In genomic region chr15:88906551-88906950, GRCh38 we compare ENCODE assay signal across 20 cellular contexts. TPM values are rescaled to one million over a fixed set of nuclear protein-coding genes. Genes with fewer than 3 reads are reported as not detected.
A peak's percentile ranks its signal among the peaks of the same experiment; 100 is the strongest.
DNase-seq lines count a peak whose midpoint lies in the region; ATAC-seq, FAIRE-seq and TF ChIP-seq lines count a peak whose summit lies in the region.
"Had no signal": no experiment of that assay in that cellular context is flagged by ENCODE, and none has a peak within 500 bp of the region (broad histone marks: within the 10 kb centered on the region; RNA-seq: fewer than 3 reads in every experiment).

No MANE protein-coding gene starts in this region.

- no peak overlapping the region for H2BK5ac ChIP-seq in neuronal stem cell (ENCODE audit: low read length)

- TF ChIP-seq POLR2A in vagina (IDR thresholded peaks at IDR 0.05) = no peak

- DNase-seq in Right ventricle myocardium superior = peak; percentile 17
- DNase-seq in right cardiac atrium = no peak
- no peak for DNase-seq in Panc1 (ENCODE audit: low read depth, low spot score)
- no peak for DNase-seq in neuronal stem cell (ENCODE audit: low spot score)
- DNase-seq in vagina (ENCODE audit: extremely low spot score in 2 of 2) = no peak
- no peak for DNase-seq in foreskin fibroblast
- DNase-seq in pancreas = no peak
- DNase-seq: BE2C; CD8-positive, alpha-beta T cell; DMS53; EL; GOT3; NCI-H1105 treated with DMSO at 0.1 percent for 48 hours; NCI-H1694; NCI-H2081 treated with DMSO at 0.1 percent for 48 hours; NCI-H446 treated with DMSO at 0.1 percent for 48 hours; NCI-H69; SHP77 treated with DMSO at 0.1 percent for 48 hours had no signal

- H3K9me3 ChIP-seq in right cardiac atrium (ENCODE audit: control insufficient read depth, low read length) (no peaks in the 10 kb centered on the region), Panc1 (ENCODE audit: control insufficient read depth, insufficient read depth, low read depth, low read length) (no peaks in the 10 kb centered on the region), neuronal stem cell (replicated peaks in 1 of 2; ENCODE audit: control insufficient read depth in 2 of 2, insufficient read depth in 1 of 2, low read depth in 1 of 2, low read length in 2 of 2) (no peaks in the 10 kb centered on the region), vagina (no peaks in the 10 kb centered on the region), pancreas (no peaks in the 10 kb centered on the region)
- H3K9me3 ChIP-seq: BE2C had no signal

- no peak overlapping the region for H4K91ac ChIP-seq in neuronal stem cell (ENCODE audit: low read depth, low read length, poor library complexity)

- ATAC-seq in Right ventricle myocardium superior (ENCODE audit: poor library complexity) (no peak), right cardiac atrium (no peak), Panc1 (no peak), pancreas (no peak)
- ATAC-seq: CD8-positive, alpha-beta T cell; GM12878; K562 had no signal

- H2BK15ac ChIP-seq in neuronal stem cell (ENCODE audit: low read length) = no peak overlapping the region

- H3K4me3 ChIP-seq in right cardiac atrium (ENCODE audit: low read length) (no peak overlapping the region), Panc1 (ENCODE audit: low read depth in 2 of 2, low read length in 2 of 2) (peak overlapping the region in 1 of 2 experiments; percentile 2; a peak in 2 of 4 replicates), neuronal stem cell (ENCODE audit: low read length in 2 of 2) (no peak overlapping the region), vagina (no peak overlapping the region), foreskin fibroblast (ENCODE audit: low read depth in 1 of 2, low read length in 2 of 2) (no peak overlapping the region), pancreas (no peak overlapping the region)
- H3K4me3 ChIP-seq: GM12878, K562 had no signal

- H3K27me3 ChIP-seq in right cardiac atrium (ENCODE audit: control insufficient read depth, insufficient read depth) (no peaks in the 10 kb centered on the region), Panc1 (ENCODE audit: control insufficient read depth, insufficient read depth, low read length) (no peaks in the 10 kb centered on the region), neuronal stem cell (ENCODE audit: control insufficient read depth in 3 of 3, insufficient read depth in 3 of 3, low read depth in 1 of 3, low read length in 3 of 3) (no peaks in the 10 kb centered on the region), vagina (no peaks in the 10 kb centered on the region), pancreas (no peaks in the 10 kb centered on the region)
- H3K27me3 ChIP-seq: BE2C had no signal

- no peak overlapping the region for H3K9ac ChIP-seq in neuronal stem cell (ENCODE audit: low read depth, low read length, poor library complexity)

- peaks cover 12% of the 10 kb centered on the region for H3K79me1 ChIP-seq in neuronal stem cell (ENCODE audit: low read depth, low read length)

- TF ChIP-seq CTCF in Panc1 (IDR thresholded peaks at IDR 0.05) = no peak
- TF ChIP-seq CTCF in vagina (IDR thresholded peaks at IDR 0.05) = no peak
- TF ChIP-seq CTCF in foreskin fibroblast (IDR thresholded peaks at IDR 0.05; ENCODE audit: low read depth, low read length) = no peak
- TF ChIP-seq CTCF in pancreas (IDR thresholded peaks at IDR 0.05) = no peak

- no peak for FAIRE-seq in pancreas (lab: Jason Lieb, UNC)
- FAIRE-seq: GM12878, K562 had no signal

- H3K27ac ChIP-seq in right cardiac atrium (ENCODE audit: low read length) = no peak overlapping the region
- H3K27ac ChIP-seq in Panc1 (ENCODE audit: low read length) = peak overlapping the region; percentile 97
- H3K27ac ChIP-seq in neuronal stem cell (replicated peaks; ENCODE audit: low read length) = no peak overlapping the region
- H3K27ac ChIP-seq in vagina = peak overlapping the region; percentile 89
- no peak overlapping the region for H3K27ac ChIP-seq in pancreas

- no peak overlapping the region for H2BK120ac ChIP-seq in neuronal stem cell (ENCODE audit: low read depth, low read length)

- no TSS peak for BruUV-seq in Panc1 (replicated peaks; lab: Mats Ljungman, UMichigan)

- WGBS in right cardiac atrium = 98% methylated on average over 7 of the region's 7 CpGs
- WGBS in neuronal stem cell (ENCODE audit: extremely low coverage in 2 of 2, insufficient read length in 2 of 2, insufficient replicate concordance in 1 of 2), 2 donors = no CpG with 5 or more reads among the region's 7 CpGs
- WGBS in pancreas, 2 donors = 85 to 87% methylated on average over 7 of the region's 7 CpGs

- H3K4me1 ChIP-seq in right cardiac atrium (ENCODE audit: control insufficient read depth, insufficient read depth, low read length) = peaks cover 12% of the 10 kb centered on the region
- peaks cover 93% of the 10 kb centered on the region for H3K4me1 ChIP-seq in Panc1 (ENCODE audit: control insufficient read depth, insufficient read depth, low read length)
- H3K4me1 ChIP-seq in neuronal stem cell (ENCODE audit: control insufficient read depth in 2 of 2, insufficient read depth in 1 of 2, low read depth in 1 of 2, low read length in 2 of 2) = peaks cover 0 to 18% of the 10 kb centered on the region in 2 donors
- peaks cover 91% of the 10 kb centered on the region for H3K4me1 ChIP-seq in vagina
- H3K4me1 ChIP-seq in pancreas = no peaks in the 10 kb centered on the region
- H3K4me1 ChIP-seq: BE2C had no signal

- H3K4ac ChIP-seq in neuronal stem cell (ENCODE audit: low read length) = no peak overlapping the region

- H4K8ac ChIP-seq in neuronal stem cell (ENCODE audit: low read depth, low read length) = no peak overlapping the region

- in situ Hi-C loops in Panc1 (cut with HindIII; ENCODE audit: low pct_unique_long_range_greater_than_20kb, low sequenced_read_pairs) = no loop called here

- CTCF ChIA-PET in Panc1 (lab: Charles Lee) = interaction anchor here (2.3 kb wide), 1 partner anchor 97 kb away, joined by 27 read pairs; no protein-coding TSS in a partner anchor

- peak overlapping the region; percentile 26 for H2BK12ac ChIP-seq in neuronal stem cell (ENCODE audit: low read length)

- intact Hi-C loops in Right ventricle myocardium superior (cut with DNase I) = loop anchor here (2.0 to 5.0 kb wide), 2 partner anchors 96 to 111 kb away; no protein-coding TSS in a partner anchor
- intact Hi-C loops in right cardiac atrium (cut with DNase I) = loop anchor here (5.0 to 10.0 kb wide), 4 partner anchors 96 to 276 kb away; no protein-coding TSS in a partner anchor
- intact Hi-C loops in Panc1 (cut with micrococcal nuclease; ENCODE audit: unreplicated experiment) = no loop called here
- intact Hi-C loops in vagina (cut with DNase I) = loop anchor here (5.0 kb wide), 1 partner anchor 271 kb away; no protein-coding TSS in a partner anchor
- intact Hi-C loops in pancreas (cut with DNase I) = loop anchor here in 2 of 3 donors (10.0 kb wide), 2 partner anchors 108 to 268 kb away; no protein-coding TSS in a partner anchor

- POLR2A ChIA-PET in Panc1 (lab: Charles Lee) = interaction anchor here (0.6 kb wide), 1 partner anchor 132 kb away, joined by 4 read pairs; no protein-coding TSS in a partner anchor

- no peak overlapping the region for H3K23ac ChIP-seq in neuronal stem cell (ENCODE audit: low read depth, low read length, poor library complexity)

- H3K18ac ChIP-seq in neuronal stem cell (ENCODE audit: low read length) = no peak overlapping the region

- no peak overlapping the region for H3K4me2 ChIP-seq in neuronal stem cell (ENCODE audit: insufficient read depth, low read length, poor library complexity, severe bottlenecking)

- no peak overlapping the region for H3K14ac ChIP-seq in neuronal stem cell (ENCODE audit: low read length)

- H2AFZ ChIP-seq in neuronal stem cell (ENCODE audit: low read length) = no peak overlapping the region

- no peak overlapping the region for H2AK5ac ChIP-seq in neuronal stem cell (ENCODE audit: low read depth, low read length)

- peaks cover 18% of the 10 kb centered on the region for H3K36me3 ChIP-seq in Panc1 (ENCODE audit: control insufficient read depth, insufficient read depth, low read length)
- peaks cover 46 to 93% of the 10 kb centered on the region in 2 donors for H3K36me3 ChIP-seq in neuronal stem cell (replicated peaks in 1 of 2; ENCODE audit: control insufficient read depth in 2 of 2, insufficient read depth in 2 of 2, low read length in 2 of 2)
- H3K36me3 ChIP-seq in vagina = peaks cover 0 to 47% of the 10 kb centered on the region in 2 donors
- H3K36me3 ChIP-seq in pancreas = no peaks in the 10 kb centered on the region
- H3K36me3 ChIP-seq: BE2C had no signal

RNA-seq across cellular contexts. Expression of gene MFGE8, which starts 6.6 kb away (rescaled TPM):
- 290 TPM for total RNA-seq in Right ventricle myocardium superior
- 100 to 1,000 TPM; 200 to 347 (median 278) TPM for total RNA-seq in right cardiac atrium
- polyA plus RNA-seq in right cardiac atrium = 289 TPM
- 1,799 TPM for total RNA-seq in Panc1 (2021; ENCODE audit: unreplicated experiment)
- polyA plus RNA-seq in Panc1 (2012; ENCODE audit: insufficient read length) = 2,067 TPM
- polyA plus RNA-seq in neuronal stem cell (2013, experiment 1 of 2) = 104 TPM
- 101 TPM for polyA plus RNA-seq in neuronal stem cell (2013, experiment 2 of 2)
- 513 TPM for total RNA-seq in vagina
- 10 to 100 TPM in 4 of 6 donors, 1 to 10 TPM in 2; 6.1 to 34.3 (median 16.5) TPM for total RNA-seq in pancreas
- 10 to 100 TPM; 33.1 to 34.5 TPM for polyA plus RNA-seq in pancreas

RNA-seq across cellular contexts. Expression of gene HAPLN3, which starts 11.2 kb away (rescaled TPM):
- 2.0 TPM for total RNA-seq in Right ventricle myocardium superior
- 1 to 10 TPM; 1.6 to 2.8 (median 2.3) TPM for total RNA-seq in right cardiac atrium
- 2.0 TPM for polyA plus RNA-seq in right cardiac atrium
- total RNA-seq in Panc1 (2021; ENCODE audit: unreplicated experiment) = 168 TPM
- polyA plus RNA-seq in Panc1 (2012; ENCODE audit: insufficient read length) = 158 TPM
- 14.9 TPM for polyA plus RNA-seq in neuronal stem cell (2013, experiment 1 of 2)
- polyA plus RNA-seq in neuronal stem cell (2013, experiment 2 of 2) = 14.3 TPM
- total RNA-seq in vagina = 16.9 TPM
- 1 to 10 TPM in 4 of 6 donors, under 1 TPM in 2; 0.32 to 3.7 (median 1.3) TPM for total RNA-seq in pancreas
- 1 to 10 TPM; 2.7 to 3.1 TPM for polyA plus RNA-seq in pancreas

Comparison
In these comparisons a context has a peak if more than half of its experiments do, and no peak if none do; other contexts are left out.
1. H3K27ac ChIP-seq: peak in Panc1 (single experiment) and vagina (single experiment); none in right cardiac atrium (single experiment), neuronal stem cell (single experiment) and pancreas (0 of 4).